In the genomic region with DNA sequence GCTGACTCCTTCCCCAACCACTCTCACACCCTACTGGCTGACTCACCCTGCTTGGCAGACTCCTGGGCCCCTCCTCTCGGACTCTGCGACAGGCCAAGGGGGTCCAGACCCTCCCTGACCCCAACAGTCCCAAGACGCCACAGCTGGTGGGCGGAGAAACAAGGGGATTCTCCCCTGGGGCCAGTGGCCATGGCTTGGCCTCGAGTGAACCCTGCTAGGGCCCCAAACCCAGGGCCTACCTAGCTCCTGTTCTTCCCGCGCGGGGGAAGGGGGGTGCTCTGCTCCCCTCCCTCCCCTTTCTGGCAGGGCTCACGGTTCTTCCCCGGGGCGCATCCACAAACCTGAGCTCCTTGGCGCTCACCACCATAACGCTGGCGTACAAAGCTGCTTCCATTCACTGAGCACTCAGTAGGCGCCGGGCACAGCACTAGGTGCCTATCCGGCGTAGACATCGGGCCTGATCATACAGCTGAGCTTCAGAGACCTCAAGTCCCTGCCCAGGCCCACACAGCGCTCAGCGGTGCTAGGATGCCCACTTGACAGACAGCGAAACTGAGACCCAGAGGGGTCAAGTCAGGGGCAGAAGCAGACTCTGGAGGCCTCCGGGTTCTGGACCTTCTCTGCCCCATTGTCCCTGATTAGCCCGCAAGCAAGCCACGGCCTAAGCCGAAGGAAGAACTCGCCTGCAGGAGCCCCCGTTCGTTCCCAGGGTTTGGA, we compare ENCODE assay signal across 8 cellular contexts. TPM values are rescaled to one million over a fixed set of nuclear protein-coding genes. Genes with fewer than 3 reads are reported as not detected.
DNase-seq lines count a peak whose midpoint lies in the region; ATAC-seq and TF ChIP-seq lines count a peak whose summit lies in the region.

No MANE protein-coding gene starts in this region.

- ATAC-seq in HG02759 (IDR thresholded peaks at IDR 0.05; ENCODE audit: unreplicated experiment) (peak; percentile 13), HG02623 (IDR thresholded peaks at IDR 0.05; ENCODE audit: unreplicated experiment) (no peak)

- no peaks in the 10 kb centered on the region for H3K79me2 ChIP-seq in osteoblast (ENCODE audit: insufficient read depth, low read length)

- peak overlapping the region; percentile 88 for H2AFZ ChIP-seq in osteoblast (ENCODE audit: low read length)

- H3K36me3 ChIP-seq in esophagus muscularis mucosa (no peaks in the 10 kb centered on the region), osteoblast (ENCODE audit: insufficient read depth, low read length) (no peaks in the 10 kb centered on the region)

- TF ChIP-seq POLR2A in esophagus muscularis mucosa (IDR thresholded peaks at IDR 0.05; ENCODE audit: low read depth) = no peak

- DNase-seq in activated CD4-positive, alpha-beta T cell treated with anti-CD3 and anti-CD28 coated beads, Interleukin-2, amount 50 U/mL, for 1 hour = peak; percentile 41
- DNase-seq in esophagus muscularis mucosa (ENCODE audit: extremely low spot score) = no peak
- no peak for DNase-seq in osteoblast (ENCODE audit: insufficient read length, low spot score, missing footprints)
- no peak for DNase-seq in NCI-H1694 (lab: John Stamatoyannopoulos, UW)
- no peak for DNase-seq in islet precursor cell
- no peak for DNase-seq in HCEC 1CT

- 57% methylated on average over 7 of the region's 29 CpGs for WGBS in esophagus muscularis mucosa

- TF ChIP-seq EP300 in esophagus muscularis mucosa (IDR thresholded peaks at IDR 0.05) = no peak

- H3K27me3 ChIP-seq in esophagus muscularis mucosa (no peaks in the 10 kb centered on the region), osteoblast (ENCODE audit: insufficient read depth, low read length) (peaks cover 6% of the 10 kb centered on the region)

- intact Hi-C loops in esophagus muscularis mucosa (cut with DNase I) = no loop called here

- H3K4me2 ChIP-seq in osteoblast (ENCODE audit: insufficient read depth, low read length) = peak overlapping the region; percentile 90

- H3K4me1 ChIP-seq in esophagus muscularis mucosa (peaks cover 35 to 55% (median 48%) of the 10 kb centered on the region in 4 donors), osteoblast (ENCODE audit: insufficient read depth, low read length) (peaks cover 13% of the 10 kb centered on the region)

- peak overlapping the region; percentile 74 to 87 (median 82) for H3K4me3 ChIP-seq in esophagus muscularis mucosa
- peak overlapping the region; percentile 76 for H3K4me3 ChIP-seq in osteoblast (ENCODE audit: insufficient read depth, low read length)

- H3K9me3 ChIP-seq in esophagus muscularis mucosa (no peaks in the 10 kb centered on the region), osteoblast (ENCODE audit: low read depth, low read length) (no peaks in the 10 kb centered on the region)

- H4K20me1 ChIP-seq in osteoblast (ENCODE audit: insufficient read depth, low read length) = no peaks in the 10 kb centered on the region

- TF ChIP-seq CTCF in esophagus muscularis mucosa (IDR thresholded peaks at IDR 0.05) (no peak), osteoblast (IDR thresholded peaks at IDR 0.05; ENCODE audit: extremely low read depth, low read depth, low read length) (no peak)

- H3K27ac ChIP-seq in esophagus muscularis mucosa (replicated peaks in 1 of 4) (peak overlapping the region; percentile 77 to 88 (median 82)), osteoblast (ENCODE audit: low read depth, low read length) (no peak overlapping the region)

RNA-seq across cellular contexts. Expression of a gene that starts 0.6 kb away (rescaled TPM):
- total RNA-seq in esophagus muscularis mucosa (10 to 100 TPM in 3 of 4 donors, 1 to 10 TPM in 1; 9.6 to 18.4 (median 13.4) TPM), osteoblast (15.9 and 37.1 TPM in 2 replicates)
